Comparison of ENCODE assay signal across 10 cellular contexts in genomic region chr7:99406557-99406956, GRCh38. TPM values are rescaled to one million over a fixed set of nuclear protein-coding genes. Genes with fewer than 3 reads are reported as not detected.
DNase-seq lines count a peak whose midpoint lies in the region; ATAC-seq and TF ChIP-seq lines count a peak whose summit lies in the region.
"Had no signal": no experiment of that assay in that cellular context is flagged by ENCODE, and none has a peak within 500 bp of the region (broad histone marks: within the 10 kb centered on the region; RNA-seq: fewer than 3 reads in every experiment).

No MANE protein-coding gene starts in this region.

- no peak for TF ChIP-seq POLR2A in IMR-90 (IDR thresholded peaks at IDR 0.05; ENCODE audit: low read depth, low read length)

- H3K4me3 Mint-ChIP-seq in CD4-positive, alpha-beta T cell: peak overlapping the region; percentile 93
- H3K4me3 Mint-ChIP-seq in activated CD8-positive, alpha-beta T cell treated with anti-CD3 and anti-CD28 coated beads for 36 hours: peak overlapping the region; percentile 90
- no peak overlapping the region for H3K4me3 Mint-ChIP-seq in Calu3 (ENCODE audit: low read depth, unreplicated experiment)

- H4K20me1 ChIP-seq in IMR-90 (ENCODE audit: insufficient read depth, low read length): peaks cover 62% of the 10 kb centered on the region

- H3K9me3 Mint-ChIP-seq in CD4-positive, alpha-beta T cell: no peaks in the 10 kb centered on the region
- no peaks in the 10 kb centered on the region for H3K9me3 Mint-ChIP-seq in activated CD8-positive, alpha-beta T cell treated with anti-CD3 and anti-CD28 coated beads for 36 hours
- H3K9me3 Mint-ChIP-seq in Calu3 (ENCODE audit: low read depth, unreplicated experiment): no peaks in the 10 kb centered on the region

- H3K9me1 ChIP-seq in IMR-90 (ENCODE audit: insufficient read depth, low read length): peaks cover 12% of the 10 kb centered on the region

- H3K9me3 ChIP-seq in CD4-positive, alpha-beta T cell (ENCODE audit: control insufficient read depth, low read length): no peaks in the 10 kb centered on the region
- H3K9me3 ChIP-seq in IMR-90 (ENCODE audit: control insufficient read depth, insufficient read depth, low read length): no peaks in the 10 kb centered on the region
- H3K9me3 ChIP-seq in muscle layer of duodenum (ENCODE audit: control insufficient read depth in 1 of 2, low read length in 2 of 2): no peaks in the 10 kb centered on the region
- H3K9me3 ChIP-seq: gastrocnemius medialis had no signal

- H3K4me1 ChIP-seq in IMR-90 (ENCODE audit: control insufficient read depth, insufficient read depth, low read length): peaks cover 8% of the 10 kb centered on the region; the same call in 1 of the 2 replicates
- H3K4me1 ChIP-seq in muscle layer of duodenum (ENCODE audit: control insufficient read depth in 1 of 2, insufficient read depth in 2 of 2, low read length in 2 of 2): peaks cover 12 to 50% of the 10 kb centered on the region in 2 donors

- H4K8ac ChIP-seq in IMR-90 (ENCODE audit: low read depth in 2 of 2, low read length in 2 of 2): no peak overlapping the region

- intact Hi-C loops in CD4-positive, alpha-beta T cell (cut with DNase I, micrococcal nuclease): loop anchor here in 1 of 2 experiments (10.0 kb wide), 1 partner anchor 82 kb away; the partner anchor contains the start of gene ARPC1A
- intact Hi-C loops in IMR-90 (cut with micrococcal nuclease): no loop called here
- intact Hi-C loops in activated CD8-positive, alpha-beta T cell treated with anti-CD3 and anti-CD28 coated beads for 36 hours (cut with micrococcal nuclease): no loop called here
- intact Hi-C loops in Calu3 (cut with micrococcal nuclease; ENCODE audit: unreplicated experiment): no loop called here

- H2BK15ac ChIP-seq in IMR-90 (ENCODE audit: low read depth, low read length): no peak overlapping the region

- H2AK9ac ChIP-seq in IMR-90 (replicated peaks; ENCODE audit: low read depth, low read length, poor library complexity): no peak overlapping the region

- no peak overlapping the region for H2BK120ac ChIP-seq in IMR-90 (ENCODE audit: low read depth, low read length)

- H3K27me3 ChIP-seq in CD4-positive, alpha-beta T cell (ENCODE audit: control insufficient read depth, insufficient read depth, low read length): no peaks in the 10 kb centered on the region
- H3K27me3 ChIP-seq in IMR-90 (ENCODE audit: control insufficient read depth, insufficient read depth, low read length) (no peaks in the 10 kb centered on the region), muscle layer of duodenum (ENCODE audit: low read depth, low read length) (no peaks in the 10 kb centered on the region)
- H3K27me3 ChIP-seq: gastrocnemius medialis had no signal

- H2BK20ac ChIP-seq in IMR-90 (ENCODE audit: low read depth, low read length): no peak overlapping the region

- H3K4me1 Mint-ChIP-seq in CD4-positive, alpha-beta T cell (ENCODE audit: low read depth): peaks cover 61% of the 10 kb centered on the region
- peaks cover 41% of the 10 kb centered on the region for H3K4me1 Mint-ChIP-seq in activated CD8-positive, alpha-beta T cell treated with anti-CD3 and anti-CD28 coated beads for 36 hours (ENCODE audit: low read depth)
- H3K4me1 Mint-ChIP-seq in Calu3 (ENCODE audit: low read depth, unreplicated experiment): peaks cover 5% of the 10 kb centered on the region

- H3K27me3 Mint-ChIP-seq in CD4-positive, alpha-beta T cell: no peaks in the 10 kb centered on the region
- H3K27me3 Mint-ChIP-seq in activated CD8-positive, alpha-beta T cell treated with anti-CD3 and anti-CD28 coated beads for 36 hours: no peaks in the 10 kb centered on the region
- H3K27me3 Mint-ChIP-seq in Calu3 (ENCODE audit: unreplicated experiment): no peaks in the 10 kb centered on the region

- H3K36me3 Mint-ChIP-seq in CD4-positive, alpha-beta T cell (ENCODE audit: low read depth): peaks cover 70% of the 10 kb centered on the region
- peaks cover 37% of the 10 kb centered on the region for H3K36me3 Mint-ChIP-seq in activated CD8-positive, alpha-beta T cell treated with anti-CD3 and anti-CD28 coated beads for 36 hours (ENCODE audit: low read depth)
- H3K36me3 Mint-ChIP-seq in Calu3 (ENCODE audit: insufficient read depth, unreplicated experiment): peaks cover 61% of the 10 kb centered on the region

- peak overlapping the region; percentile 98 for H3K27ac ChIP-seq in CD4-positive, alpha-beta T cell (ENCODE audit: low read depth, low read length)
- H3K27ac ChIP-seq in IMR-90 (ENCODE audit: insufficient read depth, low read length) (no peak overlapping the region), muscle layer of duodenum (ENCODE audit: low read length) (peak overlapping the region; percentile 90)

- no peak overlapping the region for H2AFZ ChIP-seq in IMR-90 (replicated peaks; ENCODE audit: low read length, poor library complexity)

- POLR2A ChIA-PET in CD4-positive, alpha-beta T cell (lab: Charles Lee): interaction anchor here (0.8 to 4.2 kb wide), 7 partner anchors 8 to 1468 kb away, joined by 3 to 105 read pairs (median 9); partner anchors contain the start of genes ARPC1B, MEPCE, SRRT and ZCWPW1
- POLR2A ChIA-PET in IMR-90 (lab: Charles Lee; ENCODE audit: unreplicated experiment): no interaction called here
- POLR2A ChIA-PET in activated CD8-positive, alpha-beta T cell treated with anti-CD3 and anti-CD28 coated beads for 36 hours (lab: Charles Lee): interaction anchor here (1.0 to 5.6 kb wide), 8 partner anchors 8 to 32 kb away, joined by 3 to 58 read pairs (median 18); partner anchors contain the start of genes ARPC1B, CPSF4 and PTCD1

- no peak overlapping the region for H3K18ac ChIP-seq in IMR-90 (ENCODE audit: low read depth, low read length)

- H3K36me3 ChIP-seq in IMR-90 (ENCODE audit: control insufficient read depth, insufficient read depth, low read length): peaks cover 33% of the 10 kb centered on the region
- H3K36me3 ChIP-seq in muscle layer of duodenum (ENCODE audit: control insufficient read depth in 1 of 2, insufficient read depth in 2 of 2, low read length in 2 of 2): peaks cover 27 to 47% of the 10 kb centered on the region in 2 donors

- peaks cover 22 to 70% of the 10 kb centered on the region in 2 experiments for H3K79me1 ChIP-seq in IMR-90 (ENCODE audit: low read depth in 1 of 2, low read length in 2 of 2)

- TF ChIP-seq CTCF in CD4-positive, alpha-beta T cell (IDR thresholded peaks at IDR 0.05): no peak
- TF ChIP-seq CTCF in IMR-90 (conservative IDR thresholded peaks at IDR 0.05; ENCODE audit: low read depth, low read length) (no peak), Calu3 (IDR thresholded peaks at IDR 0.05; ENCODE audit: unreplicated experiment) (no peak)
- TF ChIP-seq CTCF in activated CD8-positive, alpha-beta T cell treated with anti-CD3 and anti-CD28 coated beads for 36 hours (IDR thresholded peaks at IDR 0.05): no peak

- no peak overlapping the region for H3K4me3 ChIP-seq in IMR-90 (ENCODE audit: insufficient read depth, low read depth, low read length)
- H3K4me3 ChIP-seq in muscle layer of duodenum (ENCODE audit: low read depth in 1 of 2, low read length in 2 of 2): peak overlapping the region in 1 of 2 donors; percentile 99

- H3K4ac ChIP-seq in IMR-90 (ENCODE audit: low read depth, low read length): no peak overlapping the region

- H3K27ac Mint-ChIP-seq in CD4-positive, alpha-beta T cell: peak overlapping the region; percentile 87
- H3K27ac Mint-ChIP-seq in activated CD8-positive, alpha-beta T cell treated with anti-CD3 and anti-CD28 coated beads for 36 hours: peak overlapping the region; percentile 97
- H3K27ac Mint-ChIP-seq in Calu3 (ENCODE audit: unreplicated experiment): no peak overlapping the region

- CTCF ChIA-PET in CD4-positive, alpha-beta T cell (lab: Charles Lee): interaction anchor here (1.8 to 2.3 kb wide), 2 partner anchors 32 to 41 kb away, joined by 4 to 7 read pairs; partner anchors contain the start of gene ARPC1B
- CTCF ChIA-PET in IMR-90 (lab: Yijun Ruan, JAX) (no interaction called here), Calu3 (lab: Charles Lee) (no interaction called here)
- CTCF ChIA-PET in activated CD8-positive, alpha-beta T cell treated with anti-CD3 and anti-CD28 coated beads for 36 hours (lab: Charles Lee): interaction anchor here (0.8 to 1.2 kb wide), 2 partner anchors 23 to 41 kb away, joined by 3 to 5 read pairs; no protein-coding TSS in a partner anchor

- no peak overlapping the region for H4K91ac ChIP-seq in IMR-90 (ENCODE audit: insufficient read depth, low read depth, low read length)

- no peak overlapping the region for H3K9ac ChIP-seq in IMR-90 (ENCODE audit: low read depth, low read length)

- H2BK5ac ChIP-seq in IMR-90 (ENCODE audit: low read depth, low read length, poor library complexity, severe bottlenecking): no peak overlapping the region

- H4K5ac ChIP-seq in IMR-90 (ENCODE audit: low read depth, low read length): no peak overlapping the region

- no peak overlapping the region; the same call in 1 of the 2 replicates for H3K4me2 ChIP-seq in IMR-90 (ENCODE audit: low read depth, low read length)

- H3K14ac ChIP-seq in IMR-90 (replicated peaks; ENCODE audit: low read depth, low read length): no peak overlapping the region

- WGBS in IMR-90 (ENCODE audit: extremely low coverage in 2 of 2, insufficient read length in 1 of 2), 2 experiments: no CpG with 5 or more reads among the region's 1 CpG

- peak overlapping the region; percentile 53; the same call in 1 of the 2 replicates for H3K23ac ChIP-seq in IMR-90 (ENCODE audit: low read depth, low read length)

- dilution Hi-C loops in IMR-90 (cut with HindIII; ENCODE audit: low sequenced_read_pairs, unreplicated experiment): no loop called here

- no peak overlapping the region for H3K56ac ChIP-seq in IMR-90 (ENCODE audit: extremely low read depth, insufficient read depth, low read length)

- in situ Hi-C loops in IMR-90 (cut with MboI; ENCODE audit: low sequenced_read_pairs): no loop called here

- no peak for ATAC-seq in CD4-positive, alpha-beta T cell (ENCODE audit: poor library complexity)
- ATAC-seq in IMR-90 (ENCODE audit: low read depth) (no peak), GM18868 (IDR thresholded peaks at IDR 0.05; ENCODE audit: unreplicated experiment) (no peak)
- no peak for ATAC-seq in activated CD8-positive, alpha-beta T cell treated with anti-CD3 and anti-CD28 coated beads for 36 hours
- ATAC-seq: gastrocnemius medialis had no signal

- BruUV-seq in IMR-90 (replicated peaks; lab: Mats Ljungman, UMichigan) (no TSS peak), Calu3 (replicated peaks; lab: Mats Ljungman, UMichigan) (no TSS peak)

- DNase-seq in CD4-positive, alpha-beta T cell: no peak
- no peak for DNase-seq in IMR-90
- peak; percentile 32 for DNase-seq in activated CD8-positive, alpha-beta T cell treated with anti-CD3 and anti-CD28 coated beads for 36 hours
- DNase-seq in Calu3: no peak
- DNase-seq in NCI-H146 (lab: John Stamatoyannopoulos, UW): no peak
- DNase-seq in CD1c-positive myeloid dendritic cell (ENCODE audit: extremely low spot score): no peak
- DNase-seq: gastrocnemius medialis, posterior cingulate gyrus had no signal

- no peak overlapping the region for H2AK5ac ChIP-seq in IMR-90 (ENCODE audit: low read depth, low read length)

- TF ChIP-seq RAD21 in IMR-90 (IDR thresholded peaks at IDR 0.05; ENCODE audit: low read length): no peak

RNA-seq across cellular contexts. Expression of gene PDAP1, which starts 1.8 kb away (rescaled TPM):
- 10 to 100 TPM; 35.0 to 38.0 TPM for total RNA-seq in CD4-positive, alpha-beta T cell
- 40.3 and 124 TPM in 2 replicates for total RNA-seq in IMR-90 (2012; rRNA removed)
- 123 and 193 TPM in 2 replicates for polyA plus RNA-seq in IMR-90 (2012; rRNA removed)
- 86.2 and 146 TPM in 2 replicates for polyA plus RNA-seq in IMR-90 (2012; cell fraction: cytosol; rRNA removed)
- 22.9 and 59.0 TPM in 2 replicates for polyA plus RNA-seq in IMR-90 (2012; cell fraction: nucleus; rRNA removed; ENCODE audit: low replicate concordance)
- 100 to 1,000 TPM; 160 TPM for total RNA-seq in activated CD8-positive, alpha-beta T cell treated with anti-CD3 and anti-CD28 coated beads for 36 hours
- 83.9 and 87.2 TPM in 2 replicates for total RNA-seq in Calu3 (2022)

RNA-seq across cellular contexts. Expression of gene BUD31, which starts 2.2 kb away (rescaled TPM):
- total RNA-seq in CD4-positive, alpha-beta T cell: 100 to 1,000 TPM; 147 to 153 TPM
- 72.6 and 111 TPM in 2 replicates for total RNA-seq in IMR-90 (2012; rRNA removed)
- polyA plus RNA-seq in IMR-90 (2012; rRNA removed): 94.2 and 97.2 TPM in 2 replicates
- polyA plus RNA-seq in IMR-90 (2012; cell fraction: cytosol; rRNA removed): 45.7 and 87.3 TPM in 2 replicates
- polyA plus RNA-seq in IMR-90 (2012; cell fraction: nucleus; rRNA removed; ENCODE audit: low replicate concordance): 26.6 and 74.7 TPM in 2 replicates
- 100 to 1,000 TPM; 118 to 124 TPM for total RNA-seq in activated CD8-positive, alpha-beta T cell treated with anti-CD3 and anti-CD28 coated beads for 36 hours
- 62.8 and 82.7 TPM in 2 replicates for total RNA-seq in Calu3 (2022)

RNA-seq across cellular contexts. Expression of gene ARPC1B, which starts 32.0 kb away (rescaled TPM):
- total RNA-seq in CD4-positive, alpha-beta T cell: 10 to 100 TPM; 58.8 to 66.6 TPM
- total RNA-seq in IMR-90 (2012; rRNA removed): 243 and 351 TPM in 2 replicates
- polyA plus RNA-seq in IMR-90 (2012; rRNA removed): 488 and 548 TPM in 2 replicates
- polyA plus RNA-seq in IMR-90 (2012; cell fraction: cytosol; rRNA removed): 590 and 650 TPM in 2 replicates
- polyA plus RNA-seq in IMR-90 (2012; cell fraction: nucleus; rRNA removed; ENCODE audit: low replicate concordance): 160 and 428 TPM in 2 replicates
- total RNA-seq in activated CD8-positive, alpha-beta T cell treated with anti-CD3 and anti-CD28 coated beads for 36 hours: 100 to 1,000 TPM; 304 to 307 TPM
- 107 and 108 TPM in 2 replicates for total RNA-seq in Calu3 (2022)

RNA-seq across cellular contexts. Expression of gene PTCD1, which starts 32.0 kb away (rescaled TPM):
- total RNA-seq in CD4-positive, alpha-beta T cell: 1 to 10 TPM; 4.8 to 5.3 TPM
- 2.2 and 2.8 TPM in 2 replicates for total RNA-seq in IMR-90 (2012; rRNA removed)
- polyA plus RNA-seq in IMR-90 (2012; rRNA removed): 4.0 and 4.7 TPM in 2 replicates
- polyA plus RNA-seq in IMR-90 (2012; cell fraction: cytosol; rRNA removed): 1.9 and 3.5 TPM in 2 replicates
- polyA plus RNA-seq in IMR-90 (2012; cell fraction: nucleus; rRNA removed; ENCODE audit: low replicate concordance): 9.5 and 11.6 TPM in 2 replicates
- total RNA-seq in activated CD8-positive, alpha-beta T cell treated with anti-CD3 and anti-CD28 coated beads for 36 hours: 1 to 10 TPM; 7.2 to 8.2 TPM
- total RNA-seq in Calu3 (2022): 7.6 and 8.8 TPM in 2 replicates

RNA-seq across cellular contexts. Expression of gene CPSF4, which starts 32.2 kb away (rescaled TPM):
- total RNA-seq in CD4-positive, alpha-beta T cell: 10 to 100 TPM; 28.1 to 31.7 TPM
- total RNA-seq in IMR-90 (2012; rRNA removed) (23.8 and 23.9 TPM in 2 replicates), Calu3 (2022) (33.4 and 37.2 TPM in 2 replicates)
- 38.5 and 44.9 TPM in 2 replicates for polyA plus RNA-seq in IMR-90 (2012; rRNA removed)
- 16.1 and 26.6 TPM in 2 replicates for polyA plus RNA-seq in IMR-90 (2012; cell fraction: cytosol; rRNA removed)
- polyA plus RNA-seq in IMR-90 (2012; cell fraction: nucleus; rRNA removed; ENCODE audit: low replicate concordance): 158 and 162 TPM in 2 replicates
- total RNA-seq in activated CD8-positive, alpha-beta T cell treated with anti-CD3 and anti-CD28 coated beads for 36 hours: 10 to 100 TPM; 62.3 to 64.6 TPM

Comparison
In these comparisons a context has a peak if more than half of its experiments do, and no peak if none do; other contexts are left out.
1. CTCF ChIA-PET loops: an anchor here in CD4-positive, alpha-beta T cell (1.8 to 2.3 kb wide) and activated CD8-positive, alpha-beta T cell treated with anti-CD3 and anti-CD28 coated beads for 36 hours (0.8 to 1.2 kb wide); none called in IMR-90 and Calu3.